Comparison of ENCODE assay signal across 8 cellular contexts in genomic region chr10:83919187-83919586, GRCh38.
"Had no signal": no experiment of that assay in that cellular context is flagged by ENCODE, and none has a peak within 500 bp of the region (broad histone marks: within the 10 kb centered on the region; RNA-seq: fewer than 3 reads in every experiment).

No MANE protein-coding gene starts in this region.

- DNase-seq: IMR-90, KBM-7, KG1 had no signal

- H3K9ac ChIP-seq: KMS-11 had no signal

- ATAC-seq: HepG2 had no signal

- H3K27ac ChIP-seq: HL-60, KMS-11 had no signal

- FAIRE-seq: HepG2, HTR-8/SVneo had no signal

- H3K27me3 Mint-ChIP-seq: IgD-negative memory B cell had no signal

- H3K36me3 Mint-ChIP-seq: IgD-negative memory B cell had no signal

- H3K4me3 Mint-ChIP-seq: IgD-negative memory B cell had no signal

- H3K4me2 ChIP-seq: KMS-11 had no signal

- H3K9me3 Mint-ChIP-seq: IgD-negative memory B cell had no signal
